ENCODE assay signal across 1 cellular context in the genomic region with DNA sequence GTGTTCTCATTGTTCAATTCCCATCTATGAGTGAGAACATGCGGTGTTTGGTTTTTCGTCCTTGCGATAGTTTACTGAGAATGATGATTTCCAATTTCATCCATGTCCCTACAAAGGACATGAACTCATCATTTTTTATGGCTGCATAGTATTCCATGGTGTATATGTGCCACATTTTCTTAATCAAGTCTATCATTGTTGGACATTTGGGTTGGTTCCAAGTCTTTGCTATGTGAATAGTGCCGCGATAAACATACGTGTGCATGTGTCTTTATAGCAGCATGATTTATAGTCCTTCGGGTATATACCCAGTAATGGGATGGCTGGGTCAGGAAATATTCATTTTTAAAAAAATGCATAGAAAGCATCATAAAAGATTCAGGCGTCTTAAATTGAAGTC. TPM values are rescaled to one million over a fixed set of nuclear protein-coding genes. Genes with fewer than 3 reads are reported as not detected.
"Had no signal": no experiment of that assay in that cellular context is flagged by ENCODE, and none has a peak within 500 bp of the region (broad histone marks: within the 10 kb centered on the region; RNA-seq: fewer than 3 reads in every experiment).

No MANE protein-coding gene starts in this region.

RNA-seq across cellular contexts. Expression of gene CPED1, which starts 4.9 kb away (rescaled TPM):
- total RNA-seq: MCF 10A had no signal
